In genomic region chr3:47348411-47349154, GRCh38 we compare ENCODE assay signal across 18 cellular contexts. TPM values are rescaled to one million over a fixed set of nuclear protein-coding genes. Genes with fewer than 3 reads are reported as not detected.
A peak's percentile ranks its signal among the peaks of the same experiment; 100 is the strongest.
DNase-seq lines count a peak whose midpoint lies in the region; ATAC-seq and TF ChIP-seq lines count a peak whose summit lies in the region.
"Had no signal": no experiment of that assay in that cellular context is flagged by ENCODE, and none has a peak within 500 bp of the region (broad histone marks: within the 10 kb centered on the region; RNA-seq: fewer than 3 reads in every experiment).

No MANE protein-coding gene starts in this region.

- H3K4me1 Mint-ChIP-seq in neural crest cell, result no peaks in the 10 kb centered on the region

- no peak for ATAC-seq in GM18861 (IDR thresholded peaks at IDR 0.05; ENCODE audit: unreplicated experiment)

- H3K36me3 ChIP-seq in Karpas-422 (ENCODE audit: insufficient read depth, low read length), result peaks cover 16% of the 10 kb centered on the region; the same call in 1 of the 2 replicates
- peaks cover 14% of the 10 kb centered on the region for H3K36me3 ChIP-seq in right atrium auricular region

- no peaks in the 10 kb centered on the region for H4K20me1 ChIP-seq in Karpas-422 (ENCODE audit: insufficient read depth, low read depth, low read length)

- no peaks in the 10 kb centered on the region for H3K9me3 Mint-ChIP-seq in neural crest cell
- H3K9me3 Mint-ChIP-seq: CD14-positive monocyte had no signal

- no peak overlapping the region for H2AFZ ChIP-seq in Karpas-422 (ENCODE audit: low read length)

- H3K9me3 ChIP-seq in Karpas-422 (ENCODE audit: low read length), result no peaks in the 10 kb centered on the region
- no peaks in the 10 kb centered on the region for H3K9me3 ChIP-seq in right atrium auricular region
- H3K9me3 ChIP-seq: Peyer's patch, SJSA1 had no signal

- H3K79me2 ChIP-seq in Karpas-422 (ENCODE audit: low read length), result 0 out of 2 replicates have a peak, but pooled peaks cover 4% of the 10 kb centered on the region

- H3K27me3 Mint-ChIP-seq in neural crest cell (ENCODE audit: low read depth), result no peaks in the 10 kb centered on the region

- peak overlapping the region; percentile 21 for H3K4me2 ChIP-seq in Karpas-422 (ENCODE audit: low read depth, low read length, poor library complexity, severe bottlenecking)

- H3K9me2 ChIP-seq in Karpas-422 (replicated peaks; ENCODE audit: insufficient read depth, low read length), result no peaks in the 10 kb centered on the region

- peaks cover 60% of the 10 kb centered on the region for H3K4me1 ChIP-seq in Karpas-422 (ENCODE audit: low read length)
- peaks cover 0 to 8% of the 10 kb centered on the region in 2 donors for H3K4me1 ChIP-seq in right atrium auricular region
- H3K4me1 ChIP-seq: SJSA1 had no signal

- H3K27ac ChIP-seq in Karpas-422 (ENCODE audit: low read length) (peak overlapping the region; percentile 87), right atrium auricular region (no peak overlapping the region)
- H3K27ac ChIP-seq: Peyer's patch, SJSA1 had no signal

- H3K27me3 ChIP-seq in Karpas-422 (ENCODE audit: low read length) (no peaks in the 10 kb centered on the region), right atrium auricular region (no peaks in the 10 kb centered on the region)
- H3K27me3 ChIP-seq: Peyer's patch, SJSA1 had no signal

- no peak overlapping the region for H3K4me3 Mint-ChIP-seq in neural crest cell
- H3K4me3 Mint-ChIP-seq: CD14-positive monocyte had no signal

- H3K9ac ChIP-seq in Karpas-422 (ENCODE audit: low read length), result no peak overlapping the region

- TF ChIP-seq CTCF in neural crest cell (conservative IDR thresholded peaks at IDR 0.05) (no peak), right atrium auricular region (IDR thresholded peaks at IDR 0.05) (no peak)

- H3K4me3 ChIP-seq in Karpas-422 (ENCODE audit: low read length), result no peak overlapping the region
- no peak overlapping the region for H3K4me3 ChIP-seq in right atrium auricular region
- H3K4me3 ChIP-seq: Peyer's patch, SJSA1 had no signal

- H3K27ac Mint-ChIP-seq in neural crest cell (ENCODE audit: unreplicated experiment), result peak overlapping the region; percentile 73

- peaks cover 4% of the 10 kb centered on the region for H3K36me3 Mint-ChIP-seq in neural crest cell (ENCODE audit: low read depth)

- DNase-seq in Karpas-422 (peak; percentile 52), cerebellar cortex (ENCODE audit: low spot score) (peak; percentile 52), neural crest cell (ENCODE audit: low read depth, low spot score) (no peak), NCI-H2107 (lab: John Stamatoyannopoulos, UW) (no peak), NCI-H69 (lab: John Stamatoyannopoulos, UW) (no peak), right atrium auricular region (ENCODE audit: low spot score) (no peak)
- DNase-seq: ACHN, DND-41, GDM1, KG1, NCI-H1417, NCI-H187, NCI-H345, NCI-H524 treated with DMSO at 0.1 percent for 48 hours, Peyer's patch had no signal

RNA-seq across cellular contexts. Expression of gene PTPN23, which starts 32.2 kb away (rescaled TPM):
- total RNA-seq in Karpas-422 (2014; rRNA removed; shearing (Covaris generic); ENCODE audit: low replicate concordance), result 7.9 and 25.5 TPM in 2 replicates
- 43.9 and 47.2 TPM in 2 replicates for total RNA-seq in neural crest cell
- 10 to 100 TPM; 13.7 to 18.8 TPM for total RNA-seq in right atrium auricular region

Comparison
In these comparisons a context has a peak if more than half of its experiments do, and no peak if none do; other contexts are left out.
1. DNase-seq: peak in Karpas-422 (single experiment) and cerebellar cortex (single experiment); none in neural crest cell (single experiment), NCI-H2107 (single experiment), NCI-H69 (single experiment) and right atrium auricular region (single experiment).